7 cellular contexts compared by ENCODE assay signal in genomic region chr16:78002915-78003538, GRCh38. TPM values are rescaled to one million over a fixed set of nuclear protein-coding genes. Genes with fewer than 3 reads are reported as not detected.
DNase-seq lines count a peak whose midpoint lies in the region; ATAC-seq and TF ChIP-seq lines count a peak whose summit lies in the region.

No MANE protein-coding gene starts in this region.

- H3K4me3 ChIP-seq in ascending aorta, result no peak overlapping the region
- H3K4me3 ChIP-seq in sigmoid colon, result no peak overlapping the region

- H3K4me1 ChIP-seq in ascending aorta (no peaks in the 10 kb centered on the region), sigmoid colon (peaks cover 0 to 8% (median 2%) of the 10 kb centered on the region in 4 donors)

- intact Hi-C loops in ascending aorta (cut with DNase I) (loop anchor here (1.0 to 5.0 kb wide), 5 partner anchors 16 to 328 kb away; partner anchors contain the start of genes NUDT7 and VAT1L), sigmoid colon (cut with DNase I) (loop anchor here (1.0 to 2.0 kb wide), 2 partner anchors 32 to 328 kb away; no protein-coding TSS in a partner anchor)

- H3K27me3 ChIP-seq in ascending aorta (no peaks in the 10 kb centered on the region), sigmoid colon (no peaks in the 10 kb centered on the region)

- H3K27ac ChIP-seq in ascending aorta, result no peak overlapping the region
- no peak overlapping the region for H3K27ac ChIP-seq in sigmoid colon

- H3K36me3 ChIP-seq in ascending aorta (no peaks in the 10 kb centered on the region), sigmoid colon (no peaks in the 10 kb centered on the region)

- 20 to 22% methylated on average over 11 of the region's 11 CpGs for WGBS in sigmoid colon, 2 donors

- H3K9me3 ChIP-seq in ascending aorta, result no peaks in the 10 kb centered on the region
- no peaks in the 10 kb centered on the region for H3K9me3 ChIP-seq in sigmoid colon

- no peak for TF ChIP-seq EP300 in sigmoid colon (IDR thresholded peaks at IDR 0.05)

- ATAC-seq in GM18499 (IDR thresholded peaks at IDR 0.05; ENCODE audit: insufficient read depth, unreplicated experiment) (peak; percentile 95), HG02852 (IDR thresholded peaks at IDR 0.05; ENCODE audit: unreplicated experiment) (peak; percentile 98)

- TF ChIP-seq POLR2A in sigmoid colon (IDR thresholded peaks at IDR 0.05), result no peak

- TF ChIP-seq CTCF in ascending aorta (IDR thresholded peaks at IDR 0.05) (peak; percentile 87 to 90 (median 88)), sigmoid colon (IDR thresholded peaks at IDR 0.05) (peak; percentile 62 to 84 (median 72))

- DNase-seq in NCI-H146 (lab: John Stamatoyannopoulos, UW), result peak; percentile 90
- DNase-seq in T-helper 1 cell, result peak; percentile 13 to 73 (median 27)
- DNase-seq in ascending aorta (ENCODE audit: low spot score in 2 of 2), result peak; percentile 32 to 94
- peak; percentile 69 for DNase-seq in hepatic stellate cell (ENCODE audit: low spot score)
- DNase-seq in sigmoid colon, result peak; percentile 93

RNA-seq across cellular contexts. Expression of gene CLEC3A, which starts 19.3 kb away (rescaled TPM):
- total RNA-seq in ascending aorta, result not detected
- not detected for total RNA-seq in sigmoid colon
- not detected for polyA plus RNA-seq in sigmoid colon

Comparison
In these comparisons a context has a peak if more than half of its experiments do, and no peak if none do; other contexts are left out.
1. DNase-seq: peak in every context shown above with its lines; median percentile 93 in sigmoid colon; 90 in NCI-H146; 69 in hepatic stellate cell; 63 in ascending aorta; 27 in T-helper 1 cell.